ENCODE assay signal across 19 cellular contexts in the genomic region with DNA sequence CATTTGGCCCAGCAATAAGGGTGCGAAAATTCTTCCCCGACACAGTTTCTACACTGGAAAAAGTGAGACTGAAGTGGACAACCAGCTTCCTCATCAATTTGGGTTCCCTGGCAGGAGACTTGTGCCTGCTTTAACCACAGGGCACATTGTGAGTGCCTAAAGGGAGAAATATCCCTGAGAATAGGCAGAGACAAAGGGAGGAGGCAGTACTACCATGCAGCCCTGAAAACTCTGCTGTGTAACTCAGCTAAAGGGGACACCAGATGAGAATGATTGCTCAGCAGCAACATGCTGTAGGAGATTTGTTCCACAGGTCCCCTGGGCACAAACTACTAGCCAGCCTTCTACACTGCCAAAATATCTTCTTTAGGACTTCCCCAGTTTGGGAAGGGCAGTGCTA. TPM values are rescaled to one million over a fixed set of nuclear protein-coding genes. Genes with fewer than 3 reads are reported as not detected.
DNase-seq lines count a peak whose midpoint lies in the region; ATAC-seq, FAIRE-seq and TF ChIP-seq lines count a peak whose summit lies in the region.
"Had no signal": no experiment of that assay in that cellular context is flagged by ENCODE, and none has a peak within 500 bp of the region (broad histone marks: within the 10 kb centered on the region; RNA-seq: fewer than 3 reads in every experiment).

No MANE protein-coding gene starts in this region.

- no peak overlapping the region for H2BK20ac ChIP-seq in H1 (ENCODE audit: low read length)

- BruUV-seq in HepG2 (replicated peaks; lab: Mats Ljungman, UMichigan) = no TSS peak

- H2BK12ac ChIP-seq in H1 (ENCODE audit: low read depth, low read length) = no peak overlapping the region

- H3K18ac ChIP-seq in H1 (ENCODE audit: extremely low read depth, low read length) = no peak overlapping the region; the same call in 1 of the 2 replicates

- TF ChIP-seq POLR2A in HepG2 (IDR thresholded peaks at IDR 0.05; ENCODE audit: insufficient read depth in 1 of 2, low read depth in 2 of 2, low read length in 2 of 2) (no peak), H1 (IDR thresholded peaks at IDR 0.05; ENCODE audit: control extremely low read depth in 1 of 2, low read depth in 2 of 2, low read length in 2 of 2) (no peak)

- H3K27ac ChIP-seq in liver (ENCODE audit: low read depth in 1 of 2, low read length in 2 of 2) = no peak overlapping the region
- H3K27ac ChIP-seq in HepG2 (ENCODE audit: extremely low read length, insufficient read depth, low read length) = no peak overlapping the region
- H3K27ac ChIP-seq in H1 (ENCODE audit: low read depth, low read length) = no peak overlapping the region
- H3K27ac ChIP-seq: 22Rv1; A549; BLaER1 treated with 17β-estradiol and CSF1 and Interleukin-3, amounts not matched to agents 10 nM and 100 nM; C4-2B had no signal

- in situ Hi-C loops in HepG2 (cut with HindIII; ENCODE audit: extremely low pct_ligation_motif_present, low pct_unique_long_range_greater_than_20kb) = no loop called here

- H3K4me3 ChIP-seq in liver (ENCODE audit: low read depth in 1 of 3, low read length in 3 of 3) (no peak overlapping the region), HepG2 (replicated peaks in 1 of 3; ENCODE audit: insufficient read depth in 1 of 3, low read depth in 2 of 3, low read length in 3 of 3) (no peak overlapping the region), H1 (ENCODE audit: extremely low read depth in 1 of 4, insufficient read depth in 2 of 4, low read depth in 3 of 4, low read length in 4 of 4) (no peak overlapping the region)
- H3K4me3 ChIP-seq: A549; BLaER1 treated with 17β-estradiol and CSF1 and Interleukin-3, amounts not matched to agents 10 nM and 100 nM had no signal

- H3K4me1 ChIP-seq in liver (ENCODE audit: control insufficient read depth in 4 of 4, insufficient read depth in 4 of 4, low read length in 3 of 4) = peaks cover 0 to 4% (median 3%) of the 10 kb centered on the region in 4 donors
- H3K4me1 ChIP-seq in HepG2 (ENCODE audit: insufficient read depth, low read length) = no peaks in the 10 kb centered on the region
- peaks cover 0 to 3% (median 0%) of the 10 kb centered on the region in 4 experiments; a peak in 3 of 7 replicates for H3K4me1 ChIP-seq in H1 (replicated peaks in 1 of 4; ENCODE audit: control insufficient read depth in 3 of 4, insufficient read depth in 4 of 4, low read length in 3 of 4)
- H3K4me1 ChIP-seq: A549, Caco-2 had no signal

- no peak overlapping the region for H2BK120ac ChIP-seq in H1 (replicated peaks; ENCODE audit: low read depth, low read length)

- TF ChIP-seq EP300 in HepG2 (IDR thresholded peaks at IDR 0.05; ENCODE audit: low read depth in 2 of 2, low read length in 2 of 2) (no peak), HepG2 (CRISPR knock-in tag; IDR thresholded peaks at IDR 0.05; ENCODE audit: borderline replicate concordance) (no peak), H1 (IDR thresholded peaks at IDR 0.05; ENCODE audit: borderline replicate concordance in 1 of 2, low read depth in 2 of 2, low read length in 2 of 2) (no peak)

- no peaks in the 10 kb centered on the region for H3K23me2 ChIP-seq in H1 (ENCODE audit: low read depth, low read length)

- WGBS in liver = 94% methylated on average over 2 of the region's 2 CpGs
- WGBS in HepG2 (ENCODE audit: low lambda C conversion rate) = 17% methylated on average over 2 of the region's 2 CpGs
- 100% methylated on average over 2 of the region's 2 CpGs; no CpG with 5 or more reads in 1 of the 2 experiments for WGBS in H1 (ENCODE audit: extremely low coverage in 1 of 2, insufficient coverage in 1 of 2, insufficient read length in 1 of 2, insufficient replicate concordance in 2 of 2, low coverage in 1 of 2, low lambda C conversion rate in 2 of 2, missing lambda C conversion rate in 1 of 2), 2 experiments

- H3K56ac ChIP-seq in H1 (replicated peaks; ENCODE audit: insufficient read length, low read depth, low read length) = no peak overlapping the region

- H3K4ac ChIP-seq in H1 (replicated peaks; ENCODE audit: insufficient read length, low read depth, low read length) = no peak overlapping the region

- FAIRE-seq in HepG2 (lab: Jason Lieb, UNC) (no peak), H1 (lab: Jason Lieb, UNC) (no peak)
- FAIRE-seq: A549, D721Med had no signal

- no peak for ATAC-seq in HepG2
- ATAC-seq: A549; CD8-positive, alpha-beta T cell had no signal

- no peak overlapping the region for H3K23ac ChIP-seq in H1 (ENCODE audit: insufficient read length)

- CTCF ChIA-PET in HepG2 (lab: Yijun Ruan, JAX; ENCODE audit: low intra/inter-chr PET ratio, low total read pairs) (no interaction called here), H1 (lab: Charles Lee; ENCODE audit: partially characterized antibody) (interaction anchor here (1.3 to 1.6 kb wide), 4 partner anchors 14 to 139 kb away, joined by 3 to 5 read pairs (median 4); no protein-coding TSS in a partner anchor)

- H4K20me1 ChIP-seq in HepG2 (ENCODE audit: insufficient read depth, low read length) (no peaks in the 10 kb centered on the region), H1 (replicated peaks in 1 of 2; ENCODE audit: control insufficient read depth in 1 of 2, insufficient read depth in 2 of 2, low read length in 2 of 2) (no peaks in the 10 kb centered on the region)
- H4K20me1 ChIP-seq: BLaER1 treated with 17β-estradiol and CSF1 and Interleukin-3, amounts not matched to agents 10 nM and 100 nM had no signal

- H2BK15ac ChIP-seq in H1 (ENCODE audit: low read length) = no peak overlapping the region

- no peak overlapping the region for H3K9ac ChIP-seq in liver (ENCODE audit: low read depth in 1 of 2, low read length in 2 of 2)
- no peak overlapping the region for H3K9ac ChIP-seq in HepG2 (ENCODE audit: insufficient read depth, low read depth, low read length)
- H3K9ac ChIP-seq in H1 (replicated peaks in 1 of 4; ENCODE audit: extremely low read depth in 1 of 4, low read depth in 3 of 4, low read length in 3 of 4) = no peak overlapping the region
- H3K9ac ChIP-seq: BLaER1 treated with 17β-estradiol and CSF1 and Interleukin-3, amounts not matched to agents 10 nM and 100 nM had no signal

- H2BK5ac ChIP-seq in H1 (ENCODE audit: low read depth, low read length) = no peak overlapping the region

- H4K91ac ChIP-seq in H1 (replicated peaks; ENCODE audit: insufficient read length, low read length) = no peak overlapping the region

- no peak overlapping the region for H2AFZ ChIP-seq in HepG2 (ENCODE audit: low read length)
- H2AFZ ChIP-seq in H1 (ENCODE audit: low read length) = peak overlapping the region; percentile 91

- POLR2A ChIA-PET in HepG2 (lab: Yijun Ruan, JAX) (no interaction called here), H1 (lab: Charles Lee; ENCODE audit: partially characterized antibody) (interaction anchor here (1.4 kb wide), 1 partner anchor 17 kb away, joined by 4 read pairs; no protein-coding TSS in a partner anchor)

- H3K4me2 ChIP-seq in HepG2 (ENCODE audit: low read depth, low read length) = no peak overlapping the region
- no peak overlapping the region for H3K4me2 ChIP-seq in H1 (ENCODE audit: insufficient read depth in 1 of 2, low read depth in 2 of 2, low read length in 2 of 2)
- H3K4me2 ChIP-seq: A549; BLaER1 treated with 17β-estradiol and CSF1 and Interleukin-3, amounts not matched to agents 10 nM and 100 nM had no signal

- no peak overlapping the region for H4K8ac ChIP-seq in H1 (ENCODE audit: extremely low read depth, insufficient read depth, low read length)

- H3K79me1 ChIP-seq in H1 (ENCODE audit: low read depth, low read length) = no peaks in the 10 kb centered on the region

- H3K36me3 ChIP-seq in liver (ENCODE audit: control insufficient read depth in 4 of 4, insufficient read depth in 3 of 4, low read depth in 1 of 4, low read length in 3 of 4) = no peaks in the 10 kb centered on the region
- H3K36me3 ChIP-seq in HepG2 (replicated peaks in 1 of 2; ENCODE audit: control insufficient read depth in 1 of 2, insufficient read depth in 2 of 2, low read length in 2 of 2) = no peaks in the 10 kb centered on the region
- H3K36me3 ChIP-seq in H1 (ENCODE audit: control insufficient read depth in 2 of 4, insufficient read depth in 4 of 4, low read length in 3 of 4) = no peaks in the 10 kb centered on the region
- H3K36me3 ChIP-seq: BLaER1 treated with 17β-estradiol and CSF1 and Interleukin-3, amounts not matched to agents 10 nM and 100 nM had no signal

- H3K14ac ChIP-seq in H1 (ENCODE audit: insufficient read length) = no peak overlapping the region

- DNase-seq in HepG2 (ENCODE audit: low spot score) (no peak), H1 (ENCODE audit: low read depth in 1 of 2, low spot score in 2 of 2) (no peak), GM03348 (ENCODE audit: low spot score) (no peak), DMS53 treated with DMSO at 0.1 percent for 48 hours (lab: John Stamatoyannopoulos, UW; ENCODE audit: unreplicated experiment) (no peak)
- DNase-seq: AML-193; Caco-2; Calu3; CD4-positive, alpha-beta T cell; CD8-positive, alpha-beta T cell; DMS79; DND-41; EL; GDM1 had no signal

- TF ChIP-seq RAD21 in liver (IDR thresholded peaks at IDR 0.05) = no peak
- TF ChIP-seq RAD21 in HepG2 (CRISPR knock-in tag; IDR thresholded peaks at IDR 0.05) = no peak
- no peak for TF ChIP-seq RAD21 in H1 (IDR thresholded peaks at IDR 0.05 in 1 of 2, conservative IDR thresholded peaks at IDR 0.05 in 1 of 2; ENCODE audit: low read depth in 2 of 2, low read length in 2 of 2)

- no peak overlapping the region for H2AK5ac ChIP-seq in H1 (ENCODE audit: low read depth, low read length)

- H3K79me2 ChIP-seq in HepG2 (ENCODE audit: insufficient read depth, low read length) (no peaks in the 10 kb centered on the region), H1 (ENCODE audit: control insufficient read depth in 1 of 2, insufficient read depth in 2 of 2, low read length in 2 of 2) (no peaks in the 10 kb centered on the region)

- H3K27me3 ChIP-seq in liver (ENCODE audit: control insufficient read depth in 4 of 4, insufficient read depth in 4 of 4, low read length in 3 of 4) (no peaks in the 10 kb centered on the region), HepG2 (ENCODE audit: control insufficient read depth in 1 of 2, insufficient read depth in 2 of 2, low read length in 2 of 2) (peaks cover 0 to 10% of the 10 kb centered on the region in 2 experiments; a peak in 1 of 5 replicates), H1 (replicated peaks in 1 of 4; ENCODE audit: control insufficient read depth in 3 of 4, extremely low read depth in 1 of 4, insufficient read depth in 3 of 4, low read length in 3 of 4) (peaks cover 0 to 1% (median 0%) of the 10 kb centered on the region in 4 experiments; a peak in 1 of 7 replicates)
- H3K27me3 ChIP-seq: BLaER1 treated with 17β-estradiol and CSF1 and Interleukin-3, amounts not matched to agents 10 nM and 100 nM had no signal

- no peak for TF ChIP-seq CTCF in liver (IDR thresholded peaks at IDR 0.05; ENCODE audit: low read depth, low read length, missing input control)
- no peak for TF ChIP-seq CTCF in HepG2 (CRISPR knock-in tag; IDR thresholded peaks at IDR 0.05)
- no peak for TF ChIP-seq CTCF in H1 (IDR thresholded peaks at IDR 0.05; ENCODE audit: control extremely low read depth in 1 of 3, insufficient read depth in 1 of 3, low read depth in 1 of 3, low read length in 3 of 3)

- H3K9me3 ChIP-seq in liver (ENCODE audit: control insufficient read depth in 4 of 4, low read length in 3 of 4) = peaks cover 0 to 2% (median 0%) of the 10 kb centered on the region in 4 donors
- H3K9me3 ChIP-seq in HepG2 (ENCODE audit: low read length) = no peaks in the 10 kb centered on the region
- H3K9me3 ChIP-seq in H1 (ENCODE audit: insufficient read depth in 2 of 2, low read depth in 1 of 2, low read length in 1 of 2) = no peaks in the 10 kb centered on the region
- H3K9me3 ChIP-seq: Caco-2 had no signal

- intact Hi-C loops in HepG2 (cut with micrococcal nuclease; ENCODE audit: unreplicated experiment) = no loop called here

- H4K5ac ChIP-seq in H1 (ENCODE audit: insufficient read length, low read depth, low read length) = no peak overlapping the region

RNA-seq across cellular contexts. Expression of a gene that starts 15.6 kb away (rescaled TPM):
- 10 to 100 TPM; 13.8 to 14.1 TPM for total RNA-seq in liver
- polyA plus RNA-seq in liver = 1 to 10 TPM; 6.1 to 6.7 TPM
- total RNA-seq in HepG2 (2016; rRNA removed; fragmentation: Illumina TruSeq; extraction: Trizol) = 27.9 and 32.6 TPM in 2 replicates
- total RNA-seq in HepG2 (2016; cell fraction: cytosol; rRNA removed; fragmentation: Illumina TruSeq; extraction: Trizol; ENCODE audit: low read depth) = 2.9 and 4.0 TPM in 2 replicates
- total RNA-seq in HepG2 (2016; cell fraction: insoluble cytoplasmic fraction; rRNA removed; fragmentation: Illumina TruSeq; extraction: Trizol) = 25.8 and 31.2 TPM in 2 replicates
- 15.4 and 18.5 TPM in 2 replicates for total RNA-seq in HepG2 (2016; cell fraction: membrane; rRNA removed; fragmentation: Illumina TruSeq; extraction: Trizol)
- 22.6 and 24.6 TPM in 2 replicates for total RNA-seq in HepG2 (2016; cell fraction: nucleus; rRNA removed; fragmentation: Illumina TruSeq; extraction: Trizol)
- 9.9 and 11.0 TPM in 2 replicates for polyA plus RNA-seq in HepG2 (2011; rRNA removed)
- 4.7 and 7.9 TPM in 2 replicates for polyA plus RNA-seq in HepG2 (2011; cell fraction: cytosol; rRNA removed)
- 5.3 and 5.9 TPM in 2 replicates for polyA plus RNA-seq in HepG2 (2011; cell fraction: nucleus; rRNA removed)
- polyA plus RNA-seq in HepG2 (2012) = 11.8 and 13.0 TPM in 2 replicates
- polyA plus RNA-seq in HepG2 (2016; cell fraction: cytosol; fragmentation: Illumina TruSeq; extraction: Trizol; ENCODE audit: low read depth) = 3.0 TPM in 2 replicates
- polyA plus RNA-seq in HepG2 (2016; cell fraction: insoluble cytoplasmic fraction; fragmentation: Illumina TruSeq; extraction: Trizol; ENCODE audit: low read depth) = 29.9 and 32.7 TPM in 2 replicates
- 8.2 and 9.0 TPM in 2 replicates for polyA plus RNA-seq in HepG2 (2016; cell fraction: membrane; fragmentation: Illumina TruSeq; extraction: Trizol; ENCODE audit: low read depth)
- polyA plus RNA-seq in HepG2 (2016; cell fraction: nucleus; fragmentation: Illumina TruSeq; extraction: Trizol; ENCODE audit: insufficient read depth, low read depth) = 16.4 and 18.4 TPM in 2 replicates
- 17.2 and 46.0 TPM in 2 replicates for polyA minus RNA-seq in HepG2 (2011; rRNA and poly(A)+ RNA removed; ENCODE audit: low replicate concordance)
- 28.3 and 43.4 TPM in 2 replicates for polyA minus RNA-seq in HepG2 (2011; cell fraction: cytosol; rRNA and poly(A)+ RNA removed)
- polyA minus RNA-seq in HepG2 (2011; cell fraction: nucleus; rRNA and poly(A)+ RNA removed) = 47.9 and 54.8 TPM in 2 replicates
- total RNA-seq in H1 (2021; fragmentation: NEBNext Ultra II Directional; extraction: Animal tissue kit (Norgen Biotek cat#: 25700)) = 81.9 and 86.7 TPM in 2 replicates
- 7.6 and 13.2 TPM in 2 replicates for polyA plus RNA-seq in H1 (2011; rRNA removed)
- 12.7 TPM for polyA plus RNA-seq in H1 (2011; cell fraction: cytosol; rRNA removed)
- 6.9 TPM for polyA plus RNA-seq in H1 (2011; cell fraction: nucleus; rRNA removed)
- 16.2 to 30.6 TPM (median 18.9 TPM) in 4 replicates for polyA plus RNA-seq in H1 (2012, experiment 1 of 2)
- 2.0 TPM for polyA plus RNA-seq in H1 (2012, experiment 2 of 2)
- 25.4 TPM for polyA plus RNA-seq in H1 (2013, experiment 1 of 2)
- 23.1 TPM for polyA plus RNA-seq in H1 (2013, experiment 2 of 2)
- 33.4 and 37.6 TPM in 2 replicates for polyA minus RNA-seq in H1 (2011; rRNA and poly(A)+ RNA removed)
- polyA minus RNA-seq in H1 (2011; cell fraction: cytosol; rRNA and poly(A)+ RNA removed) = 45.5 TPM
- polyA minus RNA-seq in H1 (2011; cell fraction: nucleus; rRNA and poly(A)+ RNA removed) = 53.7 TPM
